ENCODE assay signal across 15 cellular contexts in the genomic region with DNA sequence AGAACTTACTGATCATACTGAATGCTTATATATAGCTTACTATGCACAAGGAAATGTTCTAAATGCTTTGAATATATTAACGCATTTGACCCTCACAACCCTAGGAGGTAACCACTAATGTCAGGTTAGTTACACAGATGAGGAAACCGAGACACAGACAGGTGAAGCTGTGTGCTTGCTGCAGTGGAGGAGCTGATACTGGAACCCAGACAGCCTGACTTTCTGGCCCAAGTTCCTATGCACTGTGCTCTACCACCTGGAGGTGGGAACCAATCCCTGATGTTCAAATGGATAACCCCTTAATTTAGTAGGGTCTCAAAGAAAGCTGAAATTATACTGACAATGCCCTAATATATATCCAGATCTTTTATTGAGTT.
DNase-seq lines count a peak whose midpoint lies in the region; ATAC-seq and TF ChIP-seq lines count a peak whose summit lies in the region.
"Had no signal": no experiment of that assay in that cellular context is flagged by ENCODE, and none has a peak within 500 bp of the region (broad histone marks: within the 10 kb centered on the region; RNA-seq: fewer than 3 reads in every experiment).

No MANE protein-coding gene starts in this region.

- DNase-seq in H9 (no peak), putamen (ENCODE audit: low spot score) (no peak), NCI-H345 (lab: John Stamatoyannopoulos, UW) (no peak), GM10248 (ENCODE audit: extremely low spot score) (no peak)
- DNase-seq: activated CD8-positive, alpha-beta memory T cell treated with anti-CD3 and anti-CD28 coated beads for 24 hours; midbrain; NCI-H2171; PC-9; stimulated activated CD4-positive, alpha-beta T cell treated with anti-CD3 and anti-CD28 coated beads, Interleukin-2, amount 100 ng/mL, for 48 hours had no signal

- no CpG with 5 or more reads among the region's 2 CpGs for WGBS in H9 (ENCODE audit: extremely low coverage, insufficient read length, low lambda C conversion rate)

- H3K27ac Mint-ChIP-seq in H9, result no peak overlapping the region
- H3K27ac Mint-ChIP-seq: activated naive CD4-positive, alpha-beta T cell treated with anti-CD3 and anti-CD28 coated beads, Interleukin-2, amount 50 U/mL, for 24 hours; stimulated activated naive CD8-positive, alpha-beta T cell treated with anti-CD3 and anti-CD28 coated beads, Interleukin-15, amount 100 ng/mL, for 72 hours had no signal

- no peak overlapping the region for H2BK120ac ChIP-seq in H9 (ENCODE audit: low read depth, low read length, poor library complexity, severe bottlenecking)

- no peak overlapping the region for H2BK12ac ChIP-seq in H9 (ENCODE audit: insufficient read length, low read depth, low read length)

- H2AK5ac ChIP-seq in H9 (ENCODE audit: insufficient read length, low read length), result no peak overlapping the region

- no peak overlapping the region for H4K8ac ChIP-seq in H9 (replicated peaks; ENCODE audit: insufficient read length, low read depth, low read length)

- no peak overlapping the region for H2BK5ac ChIP-seq in H9 (ENCODE audit: insufficient read length, low read length)

- H3K27me3 ChIP-seq in muscle layer of colon (ENCODE audit: control insufficient read depth in 1 of 2, insufficient read depth in 2 of 2, low read length in 2 of 2) (no peaks in the 10 kb centered on the region), H9 (ENCODE audit: insufficient read depth, low read length) (no peaks in the 10 kb centered on the region)

- H3K23me2 ChIP-seq in H9 (ENCODE audit: insufficient read length, low read depth, low read length, poor library complexity, severe bottlenecking), result no peaks in the 10 kb centered on the region

- H4K5ac ChIP-seq in H9 (ENCODE audit: insufficient read length, low read depth, low read length), result no peak overlapping the region

- no peak overlapping the region for H3K56ac ChIP-seq in H9 (ENCODE audit: insufficient read length, low read depth, low read length)

- TF ChIP-seq CTCF in H9 (conservative IDR thresholded peaks at IDR 0.05), result no peak
- TF ChIP-seq CTCF in GM10248 (IDR thresholded peaks at IDR 0.05; ENCODE audit: control extremely low read depth, extremely low read depth, low read depth, missing control alignments), result no peak

- no peaks in the 10 kb centered on the region for H3K9me3 Mint-ChIP-seq in H9
- H3K9me3 Mint-ChIP-seq: activated naive CD4-positive, alpha-beta T cell treated with anti-CD3 and anti-CD28 coated beads, Interleukin-2, amount 50 U/mL, for 24 hours; stimulated activated naive CD8-positive, alpha-beta T cell treated with anti-CD3 and anti-CD28 coated beads, Interleukin-15, amount 100 ng/mL, for 72 hours had no signal

- 0 out of 7 replicates have a peak, but pooled peaks cover 0 to 1% (median 0%) of the 10 kb centered on the region in 3 experiments for H3K36me3 Mint-ChIP-seq in H9 (ENCODE audit: insufficient read depth in 1 of 3, low read depth in 3 of 3)
- H3K36me3 Mint-ChIP-seq: activated naive CD4-positive, alpha-beta T cell treated with anti-CD3 and anti-CD28 coated beads, Interleukin-2, amount 50 U/mL, for 24 hours had no signal

- H3K4me2 ChIP-seq in H9 (ENCODE audit: insufficient read depth, insufficient read length, low read length), result no peak overlapping the region
- H3K4me2 ChIP-seq: PC-9 had no signal

- no peaks in the 10 kb centered on the region for H3K27me3 Mint-ChIP-seq in H9 (ENCODE audit: low read depth)

- H3K79me2 ChIP-seq in H9 (ENCODE audit: insufficient read depth, low read length), result no peaks in the 10 kb centered on the region

- ATAC-seq in GM18873 (IDR thresholded peaks at IDR 0.05; ENCODE audit: low FRiP score, unreplicated experiment) (peak; percentile 24), GM21529 (IDR thresholded peaks at IDR 0.05; ENCODE audit: unreplicated experiment) (peak; percentile 20), HG03342 (IDR thresholded peaks at IDR 0.05; ENCODE audit: unreplicated experiment) (peak; percentile 21)

- no peak overlapping the region for H2AFZ ChIP-seq in H9 (ENCODE audit: low read length)
- H2AFZ ChIP-seq: PC-9 had no signal

- no peak overlapping the region for H2BK15ac ChIP-seq in H9 (ENCODE audit: low read depth, low read length)

- CTCF ChIA-PET in GM10248 (lab: Yijun Ruan, JAX), result interaction anchor here (0.8 to 11.3 kb wide), 5 partner anchors 11 to 195 kb away, joined by 3 to 217 read pairs (median 4); no protein-coding TSS in a partner anchor

- no peaks in the 10 kb centered on the region for H4K20me1 ChIP-seq in H9 (ENCODE audit: control insufficient read depth, insufficient read depth, insufficient read length)

- H3K4me1 Mint-ChIP-seq in H9, result peaks cover 8 to 17% of the 10 kb centered on the region in 2 experiments
- H3K4me1 Mint-ChIP-seq: activated naive CD4-positive, alpha-beta T cell treated with anti-CD3 and anti-CD28 coated beads, Interleukin-2, amount 50 U/mL, for 24 hours had no signal

- no peak overlapping the region for H3K4me3 Mint-ChIP-seq in H9
- H3K4me3 Mint-ChIP-seq: activated naive CD4-positive, alpha-beta T cell treated with anti-CD3 and anti-CD28 coated beads, Interleukin-2, amount 50 U/mL, for 24 hours; stimulated activated naive CD8-positive, alpha-beta T cell treated with anti-CD3 and anti-CD28 coated beads, Interleukin-15, amount 100 ng/mL, for 72 hours had no signal

- H3K79me1 ChIP-seq in H9 (ENCODE audit: insufficient read depth, low read depth, low read length, poor library complexity, severe bottlenecking), result no peaks in the 10 kb centered on the region

- no peak overlapping the region for H3K14ac ChIP-seq in H9 (ENCODE audit: insufficient read depth, low read length)

- H4K91ac ChIP-seq in H9 (ENCODE audit: insufficient read length, low read depth, low read length), result no peak overlapping the region

- H3K4me1 ChIP-seq in muscle layer of colon (ENCODE audit: insufficient read depth, low read length) (peaks cover 83% of the 10 kb centered on the region), H9 (ENCODE audit: insufficient read depth, low read length) (no peaks in the 10 kb centered on the region)

- H3K23ac ChIP-seq in H9 (ENCODE audit: insufficient read length, low read depth, low read length), result no peak overlapping the region

- no peak overlapping the region for H3T11ph ChIP-seq in H9 (ENCODE audit: low read length)

- H3K4me3 ChIP-seq in muscle layer of colon (ENCODE audit: low read depth in 1 of 2, low read length in 2 of 2), result no peak overlapping the region
- H3K4me3 ChIP-seq: PC-9 had no signal

- no peak overlapping the region for H2BK20ac ChIP-seq in H9 (ENCODE audit: low read depth, low read length, poor library complexity, severe bottlenecking)

- H3K9me3 ChIP-seq in muscle layer of colon (ENCODE audit: low read length), result no peaks in the 10 kb centered on the region
- H3K9me3 ChIP-seq in H9 (ENCODE audit: control insufficient read depth, low read depth, low read length), result no peaks in the 10 kb centered on the region

- no peak overlapping the region for H3K18ac ChIP-seq in H9 (ENCODE audit: insufficient read length, low read depth, low read length)

- H3K4ac ChIP-seq in H9 (ENCODE audit: low read depth, low read length), result no peak overlapping the region

- POLR2A ChIA-PET in GM10248 (lab: Yijun Ruan, JAX), result no interaction called here

- peaks cover 13% of the 10 kb centered on the region for H3K36me3 ChIP-seq in muscle layer of colon (ENCODE audit: insufficient read depth, low read length)

- H3K27ac ChIP-seq in muscle layer of colon (ENCODE audit: low read depth, low read length) (peak overlapping the region; percentile 62), H9 (ENCODE audit: insufficient read length, low read depth, low read length) (no peak overlapping the region)
- H3K27ac ChIP-seq: PC-9 had no signal

- H3K9ac ChIP-seq in muscle layer of colon (ENCODE audit: low read length), result no peak overlapping the region
- no peak overlapping the region for H3K9ac ChIP-seq in H9 (ENCODE audit: extremely low read depth, insufficient read length, low read length)
